11 cellular contexts compared by ENCODE assay signal in genomic region chr17:52011070-52011469, GRCh38.
"Had no signal": no experiment of that assay in that cellular context is flagged by ENCODE, and none has a peak within 500 bp of the region (broad histone marks: within the 10 kb centered on the region; RNA-seq: fewer than 3 reads in every experiment).

No MANE protein-coding gene starts in this region.

- H3K4me1 ChIP-seq: HAP-1 had no signal

- H3K36me3 ChIP-seq: HAP-1 had no signal

- ATAC-seq: GM23338, HCT116 had no signal

- DNase-seq: GM23248, GOT3, H7, H9, HCEC 1CT, HFFc6 had no signal

- H3K9ac ChIP-seq: GM23248 had no signal

- H3K27ac ChIP-seq: GM23248 had no signal

- H2AFZ ChIP-seq: GM23248, GM23338 had no signal

- H3K4me2 ChIP-seq: GM23338 had no signal

- H3K9me3 ChIP-seq: HAP-1 had no signal

- H3K4me3 ChIP-seq: GM23248, GM23338, HAP-1 had no signal

- FAIRE-seq: H1, H54 had no signal
